1 cellular context compared by ENCODE assay signal in genomic region chr5:849651-850301, GRCh38.
TF ChIP-seq lines count a peak whose summit lies in the region.

No MANE protein-coding gene starts in this region.

TF ChIP-seq in K562, 482 proteins besides CTCF, POLR2A, EP300 and RAD21:
- peak; percentile 47 for TF ChIP-seq POLR2G (IDR thresholded peaks at IDR 0.05; ENCODE audit: low read depth, low read length)
- no peak for TF ChIP-seq JUN (IDR thresholded peaks at IDR 0.05; ENCODE audit: borderline replicate concordance, low read depth, low read length)
- TF ChIP-seq JUN (CRISPR knock-in tag; IDR thresholded peaks at IDR 0.05; ENCODE audit: borderline replicate concordance): no peak
TF ChIP-seq in K562: peak in this region for 1.
